ENCODE assay signal across 13 cellular contexts in genomic region chr5:178461426-178461730, GRCh38.
"Had no signal": no experiment of that assay in that cellular context is flagged by ENCODE, and none has a peak within 500 bp of the region (broad histone marks: within the 10 kb centered on the region; RNA-seq: fewer than 3 reads in every experiment).

No MANE protein-coding gene starts in this region.

- H3K27ac Mint-ChIP-seq: activated CD4-positive, alpha-beta T cell treated with anti-CD3 and anti-CD28 coated beads, Interleukin-2, amount 10 ng/mL, durations not matched to agents 24 days and 14 days; activated naive CD8-positive, alpha-beta T cell treated with anti-CD3 and anti-CD28 coated beads for 36 hours; activated T-helper 1 cell treated with anti-CD3 and anti-CD28 coated beads, Interleukin-12 subunit alpha, Interleukin-12 subunit beta, Interleukin-2, Interleukin-4 antibody, amounts not matched to agents 30 ng/mL and 10 ng/mL and 1 ng/mL, durations not matched to agents 14 hours and 24 hours and 36 hours; stimulated activated effector memory CD8-positive, alpha-beta T cell treated with anti-CD3 and anti-CD28 coated beads, Interleukin-12 subunit alpha, Interleukin-12 subunit beta, amount 100 ng/mL, for 72 hours; T-helper 2 cell treated with Interferon-gamma antibody and Interleukin-4, amounts not matched to agents 5 μg/mL and 100 μg/mL, for 36 hours had no signal

- H3K4me1 ChIP-seq: body of pancreas, uterus had no signal

- H3K9me3 Mint-ChIP-seq: activated CD4-positive, alpha-beta T cell treated with anti-CD3 and anti-CD28 coated beads, Interleukin-2, amount 10 ng/mL, durations not matched to agents 24 days and 14 days; activated naive CD8-positive, alpha-beta T cell treated with anti-CD3 and anti-CD28 coated beads for 36 hours; activated T-helper 1 cell treated with anti-CD3 and anti-CD28 coated beads, Interleukin-12 subunit alpha, Interleukin-12 subunit beta, Interleukin-2, Interleukin-4 antibody, amounts not matched to agents 30 ng/mL and 10 ng/mL and 1 ng/mL, durations not matched to agents 14 hours and 24 hours and 36 hours; stimulated activated effector memory CD8-positive, alpha-beta T cell treated with anti-CD3 and anti-CD28 coated beads, Interleukin-12 subunit alpha, Interleukin-12 subunit beta, amount 100 ng/mL, for 72 hours; T-helper 2 cell treated with Interferon-gamma antibody and Interleukin-4, amounts not matched to agents 5 μg/mL and 100 μg/mL, for 36 hours had no signal

- H3K36me3 ChIP-seq: ovary, sigmoid colon, tibial artery, uterus had no signal

- H3K9me3 ChIP-seq: body of pancreas, ovary, sigmoid colon, tibial artery, uterus had no signal

- H3K27me3 Mint-ChIP-seq: activated naive CD8-positive, alpha-beta T cell treated with anti-CD3 and anti-CD28 coated beads for 36 hours had no signal

- H3K36me3 Mint-ChIP-seq: activated naive CD8-positive, alpha-beta T cell treated with anti-CD3 and anti-CD28 coated beads for 36 hours; stimulated activated effector memory CD8-positive, alpha-beta T cell treated with anti-CD3 and anti-CD28 coated beads, Interleukin-12 subunit alpha, Interleukin-12 subunit beta, amount 100 ng/mL, for 72 hours had no signal

- H3K27me3 ChIP-seq: body of pancreas, ovary, sigmoid colon, tibial artery, uterus had no signal

- DNase-seq: cortex of kidney, foreskin fibroblast, kidney glomerular epithelial cell, sigmoid colon had no signal

- H3K27ac ChIP-seq: body of pancreas, ovary, sigmoid colon, tibial artery, uterus had no signal

- H3K4me1 Mint-ChIP-seq: activated CD4-positive, alpha-beta T cell treated with anti-CD3 and anti-CD28 coated beads, Interleukin-2, amount 10 ng/mL, durations not matched to agents 24 days and 14 days; activated naive CD8-positive, alpha-beta T cell treated with anti-CD3 and anti-CD28 coated beads for 36 hours; stimulated activated effector memory CD8-positive, alpha-beta T cell treated with anti-CD3 and anti-CD28 coated beads, Interleukin-12 subunit alpha, Interleukin-12 subunit beta, amount 100 ng/mL, for 72 hours had no signal

- H3K4me3 Mint-ChIP-seq: activated CD4-positive, alpha-beta T cell treated with anti-CD3 and anti-CD28 coated beads, Interleukin-2, amount 10 ng/mL, durations not matched to agents 24 days and 14 days; activated naive CD8-positive, alpha-beta T cell treated with anti-CD3 and anti-CD28 coated beads for 36 hours; activated T-helper 1 cell treated with anti-CD3 and anti-CD28 coated beads, Interleukin-12 subunit alpha, Interleukin-12 subunit beta, Interleukin-2, Interleukin-4 antibody, amounts not matched to agents 30 ng/mL and 10 ng/mL and 1 ng/mL, durations not matched to agents 14 hours and 24 hours and 36 hours; stimulated activated effector memory CD8-positive, alpha-beta T cell treated with anti-CD3 and anti-CD28 coated beads, Interleukin-12 subunit alpha, Interleukin-12 subunit beta, amount 100 ng/mL, for 72 hours; T-helper 2 cell treated with Interferon-gamma antibody and Interleukin-4, amounts not matched to agents 5 μg/mL and 100 μg/mL, for 36 hours had no signal

- H3K4me3 ChIP-seq: body of pancreas, ovary, sigmoid colon, tibial artery, uterus had no signal
